In genomic region chr3:107697348-107697747, GRCh38 we compare ENCODE assay signal across 7 cellular contexts.
DNase-seq lines count a peak whose midpoint lies in the region; ATAC-seq and TF ChIP-seq lines count a peak whose summit lies in the region.
"Not testable (repeated sequence)": the region's sequence is repeated elsewhere in the genome, so short reads cannot be mapped to it uniquely, and the experiment has no call there.

No MANE protein-coding gene starts in this region.

- not testable (repeated sequence) for H3K4me1 ChIP-seq in H9 (ENCODE audit: insufficient read depth, low read length); effector memory CD4-positive, alpha-beta T cell (ENCODE audit: control insufficient read depth, insufficient read depth, low read length, poor library complexity, severe bottlenecking); right atrium auricular region; naive thymus-derived CD4-positive, alpha-beta T cell (ENCODE audit: control insufficient read depth in 2 of 2, insufficient read depth in 2 of 2, low read length in 2 of 2)

- TF ChIP-seq CTCF in H9 (conservative IDR thresholded peaks at IDR 0.05); right atrium auricular region (IDR thresholded peaks at IDR 0.05): not testable (repeated sequence)

- not testable (repeated sequence) for H4K8ac ChIP-seq in H9 (replicated peaks; ENCODE audit: insufficient read length, low read depth, low read length)

- peak overlapping the region; percentile 51 for H3K4me2 ChIP-seq in H9 (ENCODE audit: insufficient read depth, insufficient read length, low read length)

- H4K91ac ChIP-seq in H9 (ENCODE audit: insufficient read length, low read depth, low read length) = not testable (repeated sequence)

- H2AFZ ChIP-seq in H9 (ENCODE audit: low read length) = not testable (repeated sequence)

- not testable (repeated sequence) for H3K27ac ChIP-seq in H9 (ENCODE audit: insufficient read length, low read depth, low read length); effector memory CD4-positive, alpha-beta T cell (ENCODE audit: insufficient read depth, low read length, poor library complexity, severe bottlenecking); right atrium auricular region; naive thymus-derived CD4-positive, alpha-beta T cell (ENCODE audit: low read depth, low read length)

- H3K27me3 Mint-ChIP-seq in H9 (ENCODE audit: low read depth); T-helper 17 cell; activated naive CD4-positive, alpha-beta T cell treated with anti-CD3 and anti-CD28 coated beads, Interleukin-2, amount 10 ng/mL, durations not matched to agents 7 days and 5 days; naive thymus-derived CD4-positive, alpha-beta T cell: not testable (repeated sequence)

- H3K4me1 Mint-ChIP-seq in H9 (peaks cover 9 to 15% of the 10 kb centered on the region in 2 experiments), T-helper 17 cell (peaks cover 21% of the 10 kb centered on the region)
- not testable (repeated sequence) for H3K4me1 Mint-ChIP-seq in activated naive CD4-positive, alpha-beta T cell treated with anti-CD3 and anti-CD28 coated beads, Interleukin-2, amount 10 ng/mL, durations not matched to agents 7 days and 5 days
- peaks cover 0 to 47% (median 33%) of the 10 kb centered on the region in 7 donors for H3K4me1 Mint-ChIP-seq in naive thymus-derived CD4-positive, alpha-beta T cell
- H3K4me1 Mint-ChIP-seq in stimulated activated effector memory CD8-positive, alpha-beta T cell treated with anti-CD3 and anti-CD28 coated beads, Interleukin-12 subunit alpha, Interleukin-12 subunit beta, amount 100 ng/mL, for 72 hours = peaks cover 25% of the 10 kb centered on the region

- not testable (repeated sequence) for H3K23ac ChIP-seq in H9 (ENCODE audit: insufficient read length, low read depth, low read length)

- POLR2A ChIA-PET in naive thymus-derived CD4-positive, alpha-beta T cell (lab: Charles Lee) = interaction anchor here (0.7 kb wide), 1 partner anchor 10 kb away, joined by 3 read pairs; no protein-coding TSS in a partner anchor

- CTCF ChIA-PET in activated naive CD4-positive, alpha-beta T cell treated with anti-CD3 and anti-CD28 coated beads, Interleukin-2, amount 10 ng/mL, durations not matched to agents 7 days and 5 days (lab: Charles Lee) = not testable (repeated sequence)
- CTCF ChIA-PET in naive thymus-derived CD4-positive, alpha-beta T cell (lab: Charles Lee) = interaction anchor here (0.6 kb wide), 1 partner anchor 925 kb away, joined by 4 read pairs; no protein-coding TSS in a partner anchor

- not testable (repeated sequence) for H3K79me2 ChIP-seq in H9 (ENCODE audit: insufficient read depth, low read length)

- not testable (repeated sequence) for H3K36me3 ChIP-seq in effector memory CD4-positive, alpha-beta T cell (ENCODE audit: control insufficient read depth, insufficient read depth, low read length); right atrium auricular region; naive thymus-derived CD4-positive, alpha-beta T cell (ENCODE audit: control insufficient read depth in 2 of 3, insufficient read depth in 3 of 3, low read length in 3 of 3)

- not testable (repeated sequence) for H2BK20ac ChIP-seq in H9 (ENCODE audit: low read depth, low read length, poor library complexity, severe bottlenecking)

- H4K20me1 ChIP-seq in H9 (ENCODE audit: control insufficient read depth, insufficient read depth, insufficient read length) = not testable (repeated sequence)

- WGBS in H9 (ENCODE audit: extremely low coverage, insufficient read length, low lambda C conversion rate) = no CpG with 5 or more reads among the region's 6 CpGs

- not testable (repeated sequence) for H3K36me3 Mint-ChIP-seq in H9 (ENCODE audit: insufficient read depth in 1 of 3, low read depth in 3 of 3); T-helper 17 cell (ENCODE audit: low read depth); activated naive CD4-positive, alpha-beta T cell treated with anti-CD3 and anti-CD28 coated beads, Interleukin-2, amount 10 ng/mL, durations not matched to agents 7 days and 5 days; naive thymus-derived CD4-positive, alpha-beta T cell; stimulated activated effector memory CD8-positive, alpha-beta T cell treated with anti-CD3 and anti-CD28 coated beads, Interleukin-12 subunit alpha, Interleukin-12 subunit beta, amount 100 ng/mL, for 72 hours

- H3K9me3 ChIP-seq in H9 (ENCODE audit: control insufficient read depth, low read depth, low read length); T-helper 17 cell (ENCODE audit: control insufficient read depth, low read length, poor library complexity, severe bottlenecking); effector memory CD4-positive, alpha-beta T cell (ENCODE audit: control insufficient read depth, low read length); right atrium auricular region; naive thymus-derived CD4-positive, alpha-beta T cell (ENCODE audit: control insufficient read depth in 2 of 3, low read length in 3 of 3): not testable (repeated sequence)

- H3K27me3 ChIP-seq in H9 (ENCODE audit: insufficient read depth, low read length); effector memory CD4-positive, alpha-beta T cell (replicated peaks; ENCODE audit: control insufficient read depth, insufficient read depth, low read length, poor library complexity, severe bottlenecking); right atrium auricular region; naive thymus-derived CD4-positive, alpha-beta T cell (ENCODE audit: control insufficient read depth in 2 of 2, insufficient read depth in 2 of 2, low read length in 2 of 2): not testable (repeated sequence)

- not testable (repeated sequence) for H4K5ac ChIP-seq in H9 (ENCODE audit: insufficient read length, low read depth, low read length)

- H3K23me2 ChIP-seq in H9 (ENCODE audit: insufficient read length, low read depth, low read length, poor library complexity, severe bottlenecking) = not testable (repeated sequence)

- intact Hi-C loops in naive thymus-derived CD4-positive, alpha-beta T cell (cut with micrococcal nuclease) = not testable (repeated sequence)

- not testable (repeated sequence) for H3K79me1 ChIP-seq in H9 (ENCODE audit: insufficient read depth, low read depth, low read length, poor library complexity, severe bottlenecking)

- not testable (repeated sequence) for H2AK5ac ChIP-seq in H9 (ENCODE audit: insufficient read length, low read length)

- H3K14ac ChIP-seq in H9 (ENCODE audit: insufficient read depth, low read length) = not testable (repeated sequence)

- H3K56ac ChIP-seq in H9 (ENCODE audit: insufficient read length, low read depth, low read length) = not testable (repeated sequence)

- H3K4ac ChIP-seq in H9 (ENCODE audit: low read depth, low read length) = not testable (repeated sequence)

- not testable (repeated sequence) for H2BK15ac ChIP-seq in H9 (ENCODE audit: low read depth, low read length)

- H3K9me3 Mint-ChIP-seq in H9; activated naive CD4-positive, alpha-beta T cell treated with anti-CD3 and anti-CD28 coated beads, Interleukin-2, amount 10 ng/mL, durations not matched to agents 7 days and 5 days; naive thymus-derived CD4-positive, alpha-beta T cell; stimulated activated effector memory CD8-positive, alpha-beta T cell treated with anti-CD3 and anti-CD28 coated beads, Interleukin-12 subunit alpha, Interleukin-12 subunit beta, amount 100 ng/mL, for 72 hours: not testable (repeated sequence)

- H2BK120ac ChIP-seq in H9 (ENCODE audit: low read depth, low read length, poor library complexity, severe bottlenecking) = not testable (repeated sequence)

- not testable (repeated sequence) for H3K18ac ChIP-seq in H9 (ENCODE audit: insufficient read length, low read depth, low read length)

- H3K27ac Mint-ChIP-seq in H9 = peak overlapping the region in 2 of 3 experiments; percentile 81 to 89; a peak in 3 of 7 replicates
- H3K27ac Mint-ChIP-seq in T-helper 17 cell = peak overlapping the region; percentile 39
- not testable (repeated sequence) for H3K27ac Mint-ChIP-seq in activated naive CD4-positive, alpha-beta T cell treated with anti-CD3 and anti-CD28 coated beads, Interleukin-2, amount 10 ng/mL, durations not matched to agents 7 days and 5 days
- H3K27ac Mint-ChIP-seq in naive thymus-derived CD4-positive, alpha-beta T cell = peak overlapping the region in 6 of 9 donors; percentile 74 to 86 (median 84)
- H3K27ac Mint-ChIP-seq in stimulated activated effector memory CD8-positive, alpha-beta T cell treated with anti-CD3 and anti-CD28 coated beads, Interleukin-12 subunit alpha, Interleukin-12 subunit beta, amount 100 ng/mL, for 72 hours = peak overlapping the region; percentile 26

- H3K4me3 ChIP-seq in effector memory CD4-positive, alpha-beta T cell (ENCODE audit: insufficient read depth, low read depth, low read length, poor library complexity, severe bottlenecking) = peak overlapping the region; percentile 22
- H3K4me3 ChIP-seq in right atrium auricular region = peak overlapping the region; percentile 35 to 48
- not testable (repeated sequence) for H3K4me3 ChIP-seq in naive thymus-derived CD4-positive, alpha-beta T cell (ENCODE audit: low read length)

- not testable (repeated sequence) for H3K9ac ChIP-seq in H9 (ENCODE audit: extremely low read depth, insufficient read length, low read length)

- not testable (repeated sequence) for H2BK5ac ChIP-seq in H9 (ENCODE audit: insufficient read length, low read length)

- ATAC-seq in T-helper 17 cell; naive thymus-derived CD4-positive, alpha-beta T cell; stimulated activated effector memory CD8-positive, alpha-beta T cell treated with anti-CD3 and anti-CD28 coated beads, Interleukin-12 subunit alpha, Interleukin-12 subunit beta, amount 100 ng/mL, for 72 hours: not testable (repeated sequence)

- not testable (repeated sequence) for H2BK12ac ChIP-seq in H9 (ENCODE audit: insufficient read length, low read depth, low read length)

- H3K4me3 Mint-ChIP-seq in H9 (peak overlapping the region; percentile 80 to 84), T-helper 17 cell (peak overlapping the region; percentile 45)
- peak overlapping the region; percentile 71 for H3K4me3 Mint-ChIP-seq in activated naive CD4-positive, alpha-beta T cell treated with anti-CD3 and anti-CD28 coated beads, Interleukin-2, amount 10 ng/mL, durations not matched to agents 7 days and 5 days
- H3K4me3 Mint-ChIP-seq in naive thymus-derived CD4-positive, alpha-beta T cell = peak overlapping the region; percentile 14 to 87 (median 74)
- peak overlapping the region; percentile 59 for H3K4me3 Mint-ChIP-seq in stimulated activated effector memory CD8-positive, alpha-beta T cell treated with anti-CD3 and anti-CD28 coated beads, Interleukin-12 subunit alpha, Interleukin-12 subunit beta, amount 100 ng/mL, for 72 hours

- not testable (repeated sequence) for DNase-seq in H9; T-helper 17 cell; activated naive CD4-positive, alpha-beta T cell treated with anti-CD3 and anti-CD28 coated beads, Interleukin-2, amount 10 ng/mL, durations not matched to agents 7 days and 5 days; effector memory CD4-positive, alpha-beta T cell; right atrium auricular region (ENCODE audit: low spot score); stimulated activated effector memory CD8-positive, alpha-beta T cell treated with anti-CD3 and anti-CD28 coated beads, Interleukin-12 subunit alpha, Interleukin-12 subunit beta, amount 100 ng/mL, for 72 hours (ENCODE audit: low spot score in 2 of 2)
- peak in 1 of 9 donors; percentile 2 for DNase-seq in naive thymus-derived CD4-positive, alpha-beta T cell

- not testable (repeated sequence) for H3T11ph ChIP-seq in H9 (ENCODE audit: low read length)
